Comparison of ENCODE assay signal across 22 cellular contexts in the genomic region with DNA sequence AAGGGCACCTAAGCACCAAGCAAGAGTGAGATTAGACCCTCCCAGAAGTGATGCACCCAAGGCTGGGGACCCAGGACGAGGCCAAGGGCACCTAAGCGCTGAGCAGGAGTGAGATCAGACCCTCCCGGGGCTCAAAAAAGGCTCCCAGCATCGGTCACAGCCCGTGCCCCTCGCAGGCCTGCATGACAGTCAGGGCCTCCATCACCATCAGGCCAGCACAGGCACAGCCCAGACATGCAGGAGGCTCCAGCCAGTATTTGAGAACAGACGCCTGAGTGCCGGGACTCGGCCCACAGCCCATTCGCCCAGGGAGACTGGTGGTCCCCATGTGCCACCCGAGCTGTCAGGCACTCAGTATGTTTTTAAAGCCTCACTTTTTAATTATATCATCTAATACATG.
"Had no signal": no experiment of that assay in that cellular context is flagged by ENCODE, and none has a peak within 500 bp of the region (broad histone marks: within the 10 kb centered on the region; RNA-seq: fewer than 3 reads in every experiment).

No MANE protein-coding gene starts in this region.

- H3K9me3 Mint-ChIP-seq: dendritic cell treated with granulocyte-macrophage colony-stimulating factor and Interleukin-4, amounts not matched to agents 40 ng/mL and 50 ng/mL, for 4 days; effector memory CD8-positive, alpha-beta T cell; nephron progenitor cell; stimulated activated naive CD8-positive, alpha-beta T cell treated with anti-CD3 and anti-CD28 coated beads, Interleukin-15, Interleukin-2, amounts not matched to agents 100 ng/mL and 50 ng/mL, for 24 hours had no signal

- H3K9me3 ChIP-seq: neutrophil, ovary had no signal

- FAIRE-seq: colon, small intestine had no signal

- H3K27me3 ChIP-seq: neutrophil, ovary, upper lobe of left lung, vagina had no signal

- H3K36me3 ChIP-seq: heart left ventricle, neutrophil, ovary, tibial artery, upper lobe of left lung, vagina had no signal

- H3K27ac Mint-ChIP-seq: dendritic cell treated with granulocyte-macrophage colony-stimulating factor and Interleukin-4, amounts not matched to agents 40 ng/mL and 50 ng/mL, for 4 days; effector memory CD8-positive, alpha-beta T cell; naive thymus-derived CD4-positive, alpha-beta T cell; nephron progenitor cell; progenitor cell of endocrine pancreas; stimulated activated memory B cell treated with anti-CD40 and anti-IgM and Interleukin-4, amounts not matched to agents 10 μg/mL and 1 μg/mL and 100 μg/mL, for 72 hours; stimulated activated naive CD8-positive, alpha-beta T cell treated with anti-CD3 and anti-CD28 coated beads, Interleukin-15, Interleukin-2, amounts not matched to agents 100 ng/mL and 50 ng/mL, for 24 hours had no signal

- H3K4me3 Mint-ChIP-seq: dendritic cell treated with granulocyte-macrophage colony-stimulating factor and Interleukin-4, amounts not matched to agents 40 ng/mL and 50 ng/mL, for 4 days; effector memory CD8-positive, alpha-beta T cell; naive thymus-derived CD4-positive, alpha-beta T cell; nephron progenitor cell; stimulated activated memory B cell treated with anti-CD40 and anti-IgM and Interleukin-4, amounts not matched to agents 10 μg/mL and 1 μg/mL and 100 μg/mL, for 72 hours; stimulated activated naive CD8-positive, alpha-beta T cell treated with anti-CD3 and anti-CD28 coated beads, Interleukin-15, Interleukin-2, amounts not matched to agents 100 ng/mL and 50 ng/mL, for 24 hours had no signal

- H3K4me3 ChIP-seq: heart left ventricle, ovary, tibial artery, upper lobe of left lung, vagina had no signal

- ATAC-seq: effector memory CD8-positive, alpha-beta T cell; heart left ventricle; naive thymus-derived CD4-positive, alpha-beta T cell; right cardiac atrium had no signal

- H3K4me1 ChIP-seq: heart left ventricle, tibial artery, upper lobe of left lung, vagina had no signal

- H3K27me3 Mint-ChIP-seq: dendritic cell treated with granulocyte-macrophage colony-stimulating factor and Interleukin-4, amounts not matched to agents 40 ng/mL and 50 ng/mL, for 4 days; stimulated activated memory B cell treated with anti-CD40 and anti-IgM and Interleukin-4, amounts not matched to agents 10 μg/mL and 1 μg/mL and 100 μg/mL, for 72 hours; stimulated activated naive CD8-positive, alpha-beta T cell treated with anti-CD3 and anti-CD28 coated beads, Interleukin-15, Interleukin-2, amounts not matched to agents 100 ng/mL and 50 ng/mL, for 24 hours had no signal

- H3K4me1 Mint-ChIP-seq: naive thymus-derived CD4-positive, alpha-beta T cell; stimulated activated memory B cell treated with anti-CD40 and anti-IgM and Interleukin-4, amounts not matched to agents 10 μg/mL and 1 μg/mL and 100 μg/mL, for 72 hours had no signal

- DNase-seq: effector memory CD8-positive, alpha-beta T cell; foreskin melanocyte; heart left ventricle; hippocampal formation; kidney glomerular epithelial cell; mammary epithelial cell; naive thymus-derived CD4-positive, alpha-beta T cell; nephron progenitor cell; ovary; right cardiac atrium; stimulated activated CD4-positive, alpha-beta T cell treated with anti-CD3 and anti-CD28 coated beads, Interleukin-2, amount 100 ng/mL, for 48 hours had no signal

- H3K27ac ChIP-seq: epithelial cell of prostate, heart left ventricle, neutrophil, ovary, tibial artery, upper lobe of left lung, vagina had no signal

- H3K36me3 Mint-ChIP-seq: naive thymus-derived CD4-positive, alpha-beta T cell; stimulated activated memory B cell treated with anti-CD40 and anti-IgM and Interleukin-4, amounts not matched to agents 10 μg/mL and 1 μg/mL and 100 μg/mL, for 72 hours had no signal
